In genomic region chr9:73133921-73134407, GRCh38 we compare ENCODE assay signal across 9 cellular contexts. TPM values are rescaled to one million over a fixed set of nuclear protein-coding genes. Genes with fewer than 3 reads are reported as not detected.
A peak's percentile ranks its signal among the peaks of the same experiment; 100 is the strongest.
DNase-seq lines count a peak whose midpoint lies in the region; ATAC-seq, FAIRE-seq and TF ChIP-seq lines count a peak whose summit lies in the region.
"Had no signal": no experiment of that assay in that cellular context is flagged by ENCODE, and none has a peak within 500 bp of the region (broad histone marks: within the 10 kb centered on the region; RNA-seq: fewer than 3 reads in every experiment).

No MANE protein-coding gene starts in this region.

- no peaks in the 10 kb centered on the region for H3K79me2 ChIP-seq in astrocyte (ENCODE audit: insufficient read depth, low read length)

- H3K4me1 Mint-ChIP-seq in T-helper 2 cell treated with Interferon-gamma antibody and Interleukin-4, amounts not matched to agents 5 μg/mL and 100 μg/mL, for 36 hours (ENCODE audit: low read depth), result peaks cover 50% of the 10 kb centered on the region
- H3K4me1 Mint-ChIP-seq in astrocyte (ENCODE audit: low read depth, unreplicated experiment), result peaks cover 31% of the 10 kb centered on the region
- peaks cover 21% of the 10 kb centered on the region for H3K4me1 Mint-ChIP-seq in stimulated activated effector memory CD8-positive, alpha-beta T cell treated with anti-CD3 and anti-CD28 coated beads, Interleukin-12 subunit alpha, Interleukin-12 subunit beta, amount 100 ng/mL, for 72 hours

- H4K20me1 ChIP-seq in astrocyte (ENCODE audit: insufficient read depth, low read length), result no peaks in the 10 kb centered on the region

- H2AFZ ChIP-seq in astrocyte (ENCODE audit: low read depth, low read length), result no peak overlapping the region

- DNase-seq in T-helper 2 cell treated with Interferon-gamma antibody and Interleukin-4, amounts not matched to agents 5 μg/mL and 100 μg/mL, for 36 hours (ENCODE audit: low spot score), result no peak
- no peak for DNase-seq in T-helper 2 cell
- DNase-seq in astrocyte (ENCODE audit: low read depth), result no peak
- DNase-seq in stimulated activated effector memory CD8-positive, alpha-beta T cell treated with anti-CD3 and anti-CD28 coated beads, Interleukin-12 subunit alpha, Interleukin-12 subunit beta, amount 100 ng/mL, for 72 hours (ENCODE audit: low spot score in 2 of 2), result no peak
- DNase-seq in BE2C, result no peak
- DNase-seq in head of caudate nucleus, result no peak
- DNase-seq in H4 (ENCODE audit: low spot score), result no peak
- DNase-seq: heart left ventricle had no signal

- no peak overlapping the region for H3K27ac ChIP-seq in astrocyte (ENCODE audit: low read depth, low read length)

- no peaks in the 10 kb centered on the region for H3K27me3 ChIP-seq in astrocyte (ENCODE audit: insufficient read depth, low read length)
- H3K27me3 ChIP-seq in BE2C, result no peaks in the 10 kb centered on the region
- H3K27me3 ChIP-seq: heart left ventricle had no signal

- H3K9me3 ChIP-seq in astrocyte (ENCODE audit: insufficient read depth, low read depth, low read length) (no peaks in the 10 kb centered on the region), BE2C (no peaks in the 10 kb centered on the region)
- H3K9me3 ChIP-seq: heart left ventricle had no signal

- no peak overlapping the region for H3K4me2 ChIP-seq in astrocyte (ENCODE audit: low read length)

- H3K36me3 Mint-ChIP-seq in T-helper 2 cell treated with Interferon-gamma antibody and Interleukin-4, amounts not matched to agents 5 μg/mL and 100 μg/mL, for 36 hours (ENCODE audit: low read depth), result no peaks in the 10 kb centered on the region
- no peaks in the 10 kb centered on the region for H3K36me3 Mint-ChIP-seq in astrocyte (ENCODE audit: low read depth, unreplicated experiment)
- H3K36me3 Mint-ChIP-seq in stimulated activated effector memory CD8-positive, alpha-beta T cell treated with anti-CD3 and anti-CD28 coated beads, Interleukin-12 subunit alpha, Interleukin-12 subunit beta, amount 100 ng/mL, for 72 hours, result peaks cover 6% of the 10 kb centered on the region

- no peak overlapping the region for H3K9ac ChIP-seq in astrocyte (ENCODE audit: low read length)

- no peaks in the 10 kb centered on the region for H3K36me3 ChIP-seq in astrocyte (ENCODE audit: insufficient read depth, low read length)
- H3K36me3 ChIP-seq in BE2C, result no peaks in the 10 kb centered on the region
- H3K36me3 ChIP-seq: heart left ventricle had no signal

- H3K27me3 Mint-ChIP-seq in T-helper 2 cell treated with Interferon-gamma antibody and Interleukin-4, amounts not matched to agents 5 μg/mL and 100 μg/mL, for 36 hours (ENCODE audit: low read depth), result no peaks in the 10 kb centered on the region
- no peaks in the 10 kb centered on the region for H3K27me3 Mint-ChIP-seq in astrocyte (ENCODE audit: low read depth, unreplicated experiment)

- no peak overlapping the region for H3K4me3 Mint-ChIP-seq in T-helper 2 cell treated with Interferon-gamma antibody and Interleukin-4, amounts not matched to agents 5 μg/mL and 100 μg/mL, for 36 hours
- H3K4me3 Mint-ChIP-seq in astrocyte (ENCODE audit: unreplicated experiment), result no peak overlapping the region
- no peak overlapping the region for H3K4me3 Mint-ChIP-seq in stimulated activated effector memory CD8-positive, alpha-beta T cell treated with anti-CD3 and anti-CD28 coated beads, Interleukin-12 subunit alpha, Interleukin-12 subunit beta, amount 100 ng/mL, for 72 hours

- H3K27ac Mint-ChIP-seq in T-helper 2 cell treated with Interferon-gamma antibody and Interleukin-4, amounts not matched to agents 5 μg/mL and 100 μg/mL, for 36 hours, result peak overlapping the region; percentile 73
- H3K27ac Mint-ChIP-seq in astrocyte (ENCODE audit: unreplicated experiment), result no peak overlapping the region
- peak overlapping the region; percentile 92 for H3K27ac Mint-ChIP-seq in stimulated activated effector memory CD8-positive, alpha-beta T cell treated with anti-CD3 and anti-CD28 coated beads, Interleukin-12 subunit alpha, Interleukin-12 subunit beta, amount 100 ng/mL, for 72 hours

- TF ChIP-seq CTCF in astrocyte (IDR thresholded peaks at IDR 0.05; ENCODE audit: insufficient read depth, low read depth, low read length), result no peak
- no peak for TF ChIP-seq CTCF in BE2C (IDR thresholded peaks at IDR 0.05; ENCODE audit: low read depth, low read length)

- H3K4me1 ChIP-seq in astrocyte (ENCODE audit: insufficient read depth, low read length) (peaks cover 18% of the 10 kb centered on the region), BE2C (no peaks in the 10 kb centered on the region)

- H3K4me3 ChIP-seq in astrocyte (ENCODE audit: insufficient read depth, low read depth, low read length) (no peak overlapping the region), BE2C (ENCODE audit: low read depth, low read length) (no peak overlapping the region)
- H3K4me3 ChIP-seq: heart left ventricle had no signal

- intact Hi-C loops in head of caudate nucleus (cut with DNase I), result no loop called here

- peak; percentile 71 for FAIRE-seq in astrocyte (lab: Jason Lieb, UNC)

- no peaks in the 10 kb centered on the region for H3K9me3 Mint-ChIP-seq in T-helper 2 cell treated with Interferon-gamma antibody and Interleukin-4, amounts not matched to agents 5 μg/mL and 100 μg/mL, for 36 hours
- no peaks in the 10 kb centered on the region for H3K9me3 Mint-ChIP-seq in astrocyte (ENCODE audit: unreplicated experiment)
- no peaks in the 10 kb centered on the region for H3K9me3 Mint-ChIP-seq in stimulated activated effector memory CD8-positive, alpha-beta T cell treated with anti-CD3 and anti-CD28 coated beads, Interleukin-12 subunit alpha, Interleukin-12 subunit beta, amount 100 ng/mL, for 72 hours

- ATAC-seq in HG03097 (IDR thresholded peaks at IDR 0.05; ENCODE audit: low FRiP score, unreplicated experiment), result peak; percentile 47
- ATAC-seq in stimulated activated effector memory CD8-positive, alpha-beta T cell treated with anti-CD3 and anti-CD28 coated beads, Interleukin-12 subunit alpha, Interleukin-12 subunit beta, amount 100 ng/mL, for 72 hours, result no peak

RNA-seq across cellular contexts. Expression of gene ANXA1, which starts 17.7 kb away (rescaled TPM):
- 447 and 637 TPM in 2 replicates for total RNA-seq in astrocyte
- polyA plus RNA-seq in BE2C (2012; ENCODE audit: insufficient read depth, insufficient read length, low read depth), result not detected
- total RNA-seq in H4 (2014; rRNA removed; shearing (Covaris generic)), result 659 and 754 TPM in 2 replicates
